Comparison of ENCODE assay signal across 8 cellular contexts in the genomic region with DNA sequence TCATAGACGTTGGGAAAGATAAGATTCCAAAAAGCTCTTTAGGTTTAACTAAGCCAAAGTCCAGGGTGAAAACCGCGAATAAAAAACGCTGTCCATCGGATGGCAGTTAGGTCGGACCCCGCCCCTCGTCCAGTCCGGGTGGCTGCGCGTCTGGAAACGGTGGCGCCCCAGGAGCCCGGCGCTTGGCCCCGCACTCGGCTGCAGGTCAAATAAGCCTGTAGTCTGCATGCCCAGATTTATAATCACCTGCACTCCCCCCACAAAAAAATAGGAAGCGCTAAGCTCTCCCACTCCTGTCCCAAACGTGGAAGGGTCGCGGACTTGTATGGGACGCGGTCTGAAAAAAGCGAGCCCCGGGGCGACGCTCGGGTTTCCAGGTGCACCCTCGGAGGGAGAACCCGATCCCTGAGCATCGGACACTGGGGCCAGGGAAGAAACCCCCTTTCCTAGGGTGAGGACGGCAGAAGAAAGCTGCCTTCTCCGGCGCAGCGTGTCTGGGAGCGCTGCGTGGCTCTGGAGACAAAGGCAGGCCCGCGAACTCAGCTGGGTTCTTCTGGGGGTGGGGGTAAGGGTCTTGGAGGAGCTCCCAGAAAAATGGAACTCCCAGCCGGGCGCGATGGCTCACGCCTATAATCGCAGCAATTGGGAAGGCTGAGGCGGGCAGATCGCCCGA. TPM values are rescaled to one million over a fixed set of nuclear protein-coding genes. Genes with fewer than 3 reads are reported as not detected.
DNase-seq lines count a peak whose midpoint lies in the region; ATAC-seq, FAIRE-seq and TF ChIP-seq lines count a peak whose summit lies in the region.

No MANE protein-coding gene starts in this region.

- no peaks in the 10 kb centered on the region for H3K9me3 Mint-ChIP-seq in endodermal cell
- no peaks in the 10 kb centered on the region for H3K9me3 Mint-ChIP-seq in stimulated activated naive CD8-positive, alpha-beta T cell treated with anti-CD3 and anti-CD28 coated beads, Interleukin-15, Interleukin-2, amounts not matched to agents 100 ng/mL and 50 ng/mL, for 24 hours

- H2BK15ac ChIP-seq in mesendoderm (replicated peaks; ENCODE audit: low read depth) = no peak overlapping the region

- no peak overlapping the region for H2AK5ac ChIP-seq in mesendoderm (ENCODE audit: low read length)

- peak; percentile 63 for TF ChIP-seq POLR2A in H54 (IDR thresholded peaks at IDR 0.05; ENCODE audit: low read depth, low read length)
- no peak for TF ChIP-seq POLR2A in NB4 (IDR thresholded peaks at IDR 0.05; ENCODE audit: extremely low read depth, insufficient read length)

- H3K36me3 ChIP-seq in endodermal cell (ENCODE audit: control insufficient read depth, insufficient read depth, low read length) (peaks cover 3% of the 10 kb centered on the region), mesendoderm (ENCODE audit: control insufficient read depth, insufficient read depth, low read length) (no peaks in the 10 kb centered on the region)

- peak overlapping the region; percentile 17 for H2BK5ac ChIP-seq in mesendoderm (ENCODE audit: low read length)

- ATAC-seq in HG02870 (IDR thresholded peaks at IDR 0.05; ENCODE audit: unreplicated experiment) = no peak

- H3K79me2 ChIP-seq in mesendoderm (ENCODE audit: control insufficient read depth, insufficient read depth, low read length) = peaks cover 31% of the 10 kb centered on the region

- peak overlapping the region; percentile 99 for H3K27ac ChIP-seq in endodermal cell (ENCODE audit: low read depth, low read length)
- peak overlapping the region; percentile 97 for H3K27ac ChIP-seq in mesendoderm (ENCODE audit: low read depth, low read length)

- peak overlapping the region; percentile 38 for H3K4me2 ChIP-seq in mesendoderm (ENCODE audit: low read length)

- H3K18ac ChIP-seq in mesendoderm (ENCODE audit: low read length) = peak overlapping the region; percentile 77

- no peak overlapping the region for H4K5ac ChIP-seq in mesendoderm (ENCODE audit: low read length)

- H3K27me3 Mint-ChIP-seq in endodermal cell (ENCODE audit: insufficient read depth) = no peaks in the 10 kb centered on the region
- no peaks in the 10 kb centered on the region for H3K27me3 Mint-ChIP-seq in stimulated activated naive CD8-positive, alpha-beta T cell treated with anti-CD3 and anti-CD28 coated beads, Interleukin-15, Interleukin-2, amounts not matched to agents 100 ng/mL and 50 ng/mL, for 24 hours

- H3K23ac ChIP-seq in mesendoderm (ENCODE audit: low read length) = no peak overlapping the region

- peaks cover 2% of the 10 kb centered on the region for H3K79me1 ChIP-seq in mesendoderm (ENCODE audit: low read length)

- no peaks in the 10 kb centered on the region for H3K27me3 ChIP-seq in endodermal cell (ENCODE audit: control insufficient read depth, insufficient read depth, low read length, poor library complexity, severe bottlenecking)
- no peaks in the 10 kb centered on the region for H3K27me3 ChIP-seq in mesendoderm (ENCODE audit: insufficient read depth, low read length, poor library complexity)

- peak overlapping the region; percentile 90 for H3K4me3 Mint-ChIP-seq in endodermal cell
- peak overlapping the region; percentile 93 for H3K4me3 Mint-ChIP-seq in stimulated activated naive CD8-positive, alpha-beta T cell treated with anti-CD3 and anti-CD28 coated beads, Interleukin-15, Interleukin-2, amounts not matched to agents 100 ng/mL and 50 ng/mL, for 24 hours

- H3K4me3 ChIP-seq in NB4 (ENCODE audit: low read depth, low read length) (peak overlapping the region; percentile 66), endodermal cell (ENCODE audit: low read length) (peak overlapping the region; percentile 86), mesendoderm (ENCODE audit: low read length) (peak overlapping the region; percentile 9)

- no peak for FAIRE-seq in H54 (lab: Jason Lieb, UNC)

- peak overlapping the region; percentile 98 for H3K4ac ChIP-seq in mesendoderm (ENCODE audit: low read depth, low read length)

- H3K4me1 ChIP-seq in endodermal cell (ENCODE audit: control insufficient read depth, insufficient read depth, low read length) (no peaks in the 10 kb centered on the region), mesendoderm (ENCODE audit: control insufficient read depth, low read depth, low read length) (peaks cover 3% of the 10 kb centered on the region)

- 0 to 1% methylated on average over 13 to 47 of the region's 47 CpGs for WGBS in endodermal cell (ENCODE audit: insufficient coverage in 1 of 2, insufficient read length in 1 of 2), 2 experiments
- no CpG with 5 or more reads among the region's 47 CpGs for WGBS in mesendoderm (ENCODE audit: extremely low coverage, insufficient coverage, low lambda C conversion rate)

- peak overlapping the region; percentile 10 for H2BK120ac ChIP-seq in mesendoderm (ENCODE audit: low read depth, low read length)

- TF ChIP-seq CTCF in NB4 (IDR thresholded peaks at IDR 0.05; ENCODE audit: low read depth, low read length) = no peak
- TF ChIP-seq CTCF in endodermal cell (conservative IDR thresholded peaks at IDR 0.05) = no peak

- peak overlapping the region; percentile 93 for H3K9ac ChIP-seq in endodermal cell (ENCODE audit: extremely low read depth, low read length, poor library complexity, severe bottlenecking)
- H3K9ac ChIP-seq in mesendoderm (ENCODE audit: low read length) = peak overlapping the region; percentile 73

- H3K27ac Mint-ChIP-seq in endodermal cell = peak overlapping the region; percentile 100
- H3K27ac Mint-ChIP-seq in stimulated activated naive CD8-positive, alpha-beta T cell treated with anti-CD3 and anti-CD28 coated beads, Interleukin-15, Interleukin-2, amounts not matched to agents 100 ng/mL and 50 ng/mL, for 24 hours = peak overlapping the region; percentile 97

- no peaks in the 10 kb centered on the region for H3K9me3 ChIP-seq in endodermal cell (ENCODE audit: control insufficient read depth, low read length)

- H3K56ac ChIP-seq in mesendoderm (ENCODE audit: low read length) = peak overlapping the region; percentile 88

- DNase-seq in ELF-1 (ENCODE audit: low read depth, low spot score) = peak; percentile 91
- peak; percentile 19 for DNase-seq in H54 (ENCODE audit: insufficient read length, low spot score)
- no peak for DNase-seq in NB4 (ENCODE audit: low read depth)
- peak; percentile 56 for DNase-seq in activated CD4-positive, alpha-beta T cell treated with anti-CD3 and anti-CD28 coated beads for 48 hours
- peak; percentile 96 for DNase-seq in endodermal cell
- DNase-seq in mesendoderm = peak; percentile 94

- peak overlapping the region; percentile 87 for H4K8ac ChIP-seq in mesendoderm (ENCODE audit: low read depth, low read length)

- peaks cover 9% of the 10 kb centered on the region for H3K36me3 Mint-ChIP-seq in endodermal cell (ENCODE audit: low read depth)
- peaks cover 14% of the 10 kb centered on the region for H3K36me3 Mint-ChIP-seq in stimulated activated naive CD8-positive, alpha-beta T cell treated with anti-CD3 and anti-CD28 coated beads, Interleukin-15, Interleukin-2, amounts not matched to agents 100 ng/mL and 50 ng/mL, for 24 hours (ENCODE audit: low read depth)

- H3K4me1 Mint-ChIP-seq in endodermal cell = peaks cover 25% of the 10 kb centered on the region
- peaks cover 42% of the 10 kb centered on the region for H3K4me1 Mint-ChIP-seq in stimulated activated naive CD8-positive, alpha-beta T cell treated with anti-CD3 and anti-CD28 coated beads, Interleukin-15, Interleukin-2, amounts not matched to agents 100 ng/mL and 50 ng/mL, for 24 hours (ENCODE audit: low read depth)

RNA-seq across cellular contexts. Expression of a gene that starts 0.9 kb away (rescaled TPM):
- 10 to 100 TPM; 12.5 to 19.4 TPM for total RNA-seq in endodermal cell
- polyA plus RNA-seq in endodermal cell (2013, experiment 1 of 2) = 26.2 TPM
- polyA plus RNA-seq in endodermal cell (2013, experiment 2 of 2) = 25.8 TPM
- 3.9 TPM for polyA plus RNA-seq in mesendoderm (2013, experiment 1 of 2)
- polyA plus RNA-seq in mesendoderm (2013, experiment 2 of 2) = 3.9 TPM

RNA-seq across cellular contexts. Expression of a gene that starts 19.6 kb away (rescaled TPM):
- total RNA-seq in endodermal cell = 10 to 100 TPM; 23.5 to 25.2 TPM
- 22.3 TPM for polyA plus RNA-seq in endodermal cell (2013, experiment 1 of 2)
- 21.5 TPM for polyA plus RNA-seq in endodermal cell (2013, experiment 2 of 2)
- 21.0 TPM for polyA plus RNA-seq in mesendoderm (2013, experiment 1 of 2)
- 22.4 TPM for polyA plus RNA-seq in mesendoderm (2013, experiment 2 of 2)

RNA-seq across cellular contexts. Expression of a gene that starts 43.7 kb away (rescaled TPM):
- total RNA-seq in endodermal cell = 100 to 1,000 TPM; 105 to 128 TPM
- polyA plus RNA-seq in endodermal cell (2013, experiment 1 of 2) = 105 TPM
- polyA plus RNA-seq in endodermal cell (2013, experiment 2 of 2) = 92.7 TPM
- 65.0 TPM for polyA plus RNA-seq in mesendoderm (2013, experiment 1 of 2)
- 67.1 TPM for polyA plus RNA-seq in mesendoderm (2013, experiment 2 of 2)

Comparison
In these comparisons a context has a peak if more than half of its experiments do, and no peak if none do; other contexts are left out.
1. H3K4me3 ChIP-seq: peak in every context shown above with its lines; median percentile 86 in endodermal cell; 66 in NB4; 9 in mesendoderm.